Comparison of ENCODE assay signal across 1 cellular context in genomic region chr16:67966549-67967182, GRCh38.
A peak's percentile ranks its signal among the peaks of the same experiment; 100 is the strongest.
TF ChIP-seq lines count a peak whose summit lies in the region.

No MANE protein-coding gene starts in this region.

TF ChIP-seq in HepG2, 621 proteins besides CTCF, POLR2A, EP300 and RAD21 (continued from another document and continues in another):
- no peak for TF ChIP-seq LRRFIP1 (CRISPR knock-in tag; conservative IDR thresholded peaks at IDR 0.05)
- no peak for TF ChIP-seq MAFK (conservative IDR thresholded peaks at IDR 0.05 in 1 of 2, IDR thresholded peaks at IDR 0.05 in 1 of 2; ENCODE audit: low read length in 2 of 2)
- TF ChIP-seq MTA3 (CRISPR knock-in tag; IDR thresholded peaks at IDR 0.05), result no peak
- no peak for TF ChIP-seq SP4 (CRISPR knock-in tag; IDR thresholded peaks at IDR 0.05)
- TF ChIP-seq TRIM24 (CRISPR knock-in tag; IDR thresholded peaks at IDR 0.05), result no peak
- 0 out of 2 replicates have a peak, but pooled peaks have one; percentile 37 for TF ChIP-seq MXD4 (CRISPR knock-in tag; IDR thresholded peaks at IDR 0.05)
- TF ChIP-seq ATF7 (IDR thresholded peaks at IDR 0.05), result no peak
- TF ChIP-seq ATF7 (CRISPR knock-in tag; IDR thresholded peaks at IDR 0.05), result 0 out of 2 replicates have a peak, but pooled peaks have one; percentile 60
- no peak for TF ChIP-seq ZNF589 (CRISPR knock-in tag; conservative IDR thresholded peaks at IDR 0.05)
- no peak for TF ChIP-seq HNF4G (IDR thresholded peaks at IDR 0.05; ENCODE audit: borderline replicate concordance, low read depth, low read length)
- TF ChIP-seq HNF4G (CRISPR knock-in tag; IDR thresholded peaks at IDR 0.05; ENCODE audit: borderline replicate concordance, low read depth), result no peak
- TF ChIP-seq IRF9 (CRISPR knock-in tag; IDR thresholded peaks at IDR 0.05; ENCODE audit: borderline replicate concordance), result no peak
- no peak for TF ChIP-seq SCMH1 (CRISPR knock-in tag; IDR thresholded peaks at IDR 0.05; ENCODE audit: borderline replicate concordance)
- no peak for TF ChIP-seq ZNF777 (CRISPR knock-in tag; IDR thresholded peaks at IDR 0.05)
- TF ChIP-seq, protein P1, sequence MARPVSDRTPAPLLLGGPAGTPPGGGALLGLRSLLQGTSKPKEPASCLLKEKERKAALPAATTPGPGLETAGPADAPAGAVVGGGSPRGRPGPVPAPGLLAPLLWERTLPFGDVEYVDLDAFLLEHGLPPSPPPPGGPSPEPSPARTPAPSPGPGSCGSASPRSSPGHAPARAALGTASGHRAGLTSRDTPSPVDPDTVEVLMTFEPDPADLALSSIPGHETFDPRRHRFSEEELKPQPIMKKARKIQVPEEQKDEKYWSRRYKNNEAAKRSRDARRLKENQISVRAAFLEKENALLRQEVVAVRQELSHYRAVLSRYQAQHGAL (CRISPR knock-in tag; IDR thresholded peaks at IDR 0.05; ENCODE audit: not compliant biosample characterization), result no peak
- TF ChIP-seq RERE (CRISPR knock-in tag; IDR thresholded peaks at IDR 0.05; ENCODE audit: low read depth), result no peak
- TF ChIP-seq TCF7L2 (IDR thresholded peaks at IDR 0.05; ENCODE audit: low read depth, low read length), result no peak
- TF ChIP-seq, protein P2, sequence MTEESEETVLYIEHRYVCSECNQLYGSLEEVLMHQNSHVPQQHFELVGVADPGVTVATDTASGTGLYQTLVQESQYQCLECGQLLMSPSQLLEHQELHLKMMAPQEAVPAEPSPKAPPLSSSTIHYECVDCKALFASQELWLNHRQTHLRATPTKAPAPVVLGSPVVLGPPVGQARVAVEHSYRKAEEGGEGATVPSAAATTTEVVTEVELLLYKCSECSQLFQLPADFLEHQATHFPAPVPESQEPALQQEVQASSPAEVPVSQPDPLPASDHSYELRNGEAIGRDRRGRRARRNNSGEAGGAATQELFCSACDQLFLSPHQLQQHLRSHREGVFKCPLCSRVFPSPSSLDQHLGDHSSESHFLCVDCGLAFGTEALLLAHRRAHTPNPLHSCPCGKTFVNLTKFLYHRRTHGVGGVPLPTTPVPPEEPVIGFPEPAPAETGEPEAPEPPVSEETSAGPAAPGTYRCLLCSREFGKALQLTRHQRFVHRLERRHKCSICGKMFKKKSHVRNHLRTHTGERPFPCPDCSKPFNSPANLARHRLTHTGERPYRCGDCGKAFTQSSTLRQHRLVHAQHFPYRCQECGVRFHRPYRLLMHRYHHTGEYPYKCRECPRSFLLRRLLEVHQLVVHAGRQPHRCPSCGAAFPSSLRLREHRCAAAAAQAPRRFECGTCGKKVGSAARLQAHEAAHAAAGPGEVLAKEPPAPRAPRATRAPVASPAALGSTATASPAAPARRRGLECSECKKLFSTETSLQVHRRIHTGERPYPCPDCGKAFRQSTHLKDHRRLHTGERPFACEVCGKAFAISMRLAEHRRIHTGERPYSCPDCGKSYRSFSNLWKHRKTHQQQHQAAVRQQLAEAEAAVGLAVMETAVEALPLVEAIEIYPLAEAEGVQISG (CRISPR knock-in tag; IDR thresholded peaks at IDR 0.05), result peak; percentile 50; the same call in 1 of the 2 replicates
- no peak; the same call in 1 of the 2 replicates for TF ChIP-seq PHF21A (CRISPR knock-in tag; IDR thresholded peaks at IDR 0.05)
- TF ChIP-seq ARNT2 (CRISPR knock-in tag; IDR thresholded peaks at IDR 0.05; ENCODE audit: low read depth), result no peak
- no peak for TF ChIP-seq ZSCAN22 (CRISPR knock-in tag; IDR thresholded peaks at IDR 0.05)
- TF ChIP-seq, protein P3, sequence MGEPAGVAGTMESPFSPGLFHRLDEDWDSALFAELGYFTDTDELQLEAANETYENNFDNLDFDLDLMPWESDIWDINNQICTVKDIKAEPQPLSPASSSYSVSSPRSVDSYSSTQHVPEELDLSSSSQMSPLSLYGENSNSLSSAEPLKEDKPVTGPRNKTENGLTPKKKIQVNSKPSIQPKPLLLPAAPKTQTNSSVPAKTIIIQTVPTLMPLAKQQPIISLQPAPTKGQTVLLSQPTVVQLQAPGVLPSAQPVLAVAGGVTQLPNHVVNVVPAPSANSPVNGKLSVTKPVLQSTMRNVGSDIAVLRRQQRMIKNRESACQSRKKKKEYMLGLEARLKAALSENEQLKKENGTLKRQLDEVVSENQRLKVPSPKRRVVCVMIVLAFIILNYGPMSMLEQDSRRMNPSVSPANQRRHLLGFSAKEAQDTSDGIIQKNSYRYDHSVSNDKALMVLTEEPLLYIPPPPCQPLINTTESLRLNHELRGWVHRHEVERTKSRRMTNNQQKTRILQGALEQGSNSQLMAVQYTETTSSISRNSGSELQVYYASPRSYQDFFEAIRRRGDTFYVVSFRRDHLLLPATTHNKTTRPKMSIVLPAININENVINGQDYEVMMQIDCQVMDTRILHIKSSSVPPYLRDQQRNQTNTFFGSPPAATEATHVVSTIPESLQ (CRISPR knock-in tag; conservative IDR thresholded peaks at IDR 0.05), result no peak
- peak; percentile 31; the same call in 1 of the 2 replicates for TF ChIP-seq SP5 (CRISPR knock-in tag; IDR thresholded peaks at IDR 0.05; ENCODE audit: borderline replicate concordance, low read depth)
- TF ChIP-seq ZNF891 (CRISPR knock-in tag; IDR thresholded peaks at IDR 0.05), result no peak
- TF ChIP-seq IRF2 (CRISPR knock-in tag; IDR thresholded peaks at IDR 0.05), result no peak
- no peak for TF ChIP-seq CEBPB (IDR thresholded peaks at IDR 0.05; ENCODE audit: borderline replicate concordance, low read depth, low read length)
- TF ChIP-seq SIN3B (IDR thresholded peaks at IDR 0.05; ENCODE audit: low read length), result no peak
- TF ChIP-seq, protein P4, sequence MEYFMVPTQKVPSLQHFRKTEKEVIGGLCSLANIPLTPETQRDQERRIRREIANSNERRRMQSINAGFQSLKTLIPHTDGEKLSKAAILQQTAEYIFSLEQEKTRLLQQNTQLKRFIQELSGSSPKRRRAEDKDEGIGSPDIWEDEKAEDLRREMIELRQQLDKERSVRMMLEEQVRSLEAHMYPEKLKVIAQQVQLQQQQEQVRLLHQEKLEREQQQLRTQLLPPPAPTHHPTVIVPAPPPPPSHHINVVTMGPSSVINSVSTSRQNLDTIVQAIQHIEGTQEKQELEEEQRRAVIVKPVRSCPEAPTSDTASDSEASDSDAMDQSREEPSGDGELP (IDR thresholded peaks at IDR 0.05; ENCODE audit: borderline replicate concordance, low read depth), result no peak
- no peak for TF ChIP-seq ZNF883 (CRISPR knock-in tag; IDR thresholded peaks at IDR 0.05; ENCODE audit: not compliant biosample characterization)
- no peak for TF ChIP-seq PCBP2 (optimal IDR thresholded peaks at IDR 0.05; ENCODE audit: low read depth, low read length, poor library complexity, severe bottlenecking)
- TF ChIP-seq ZNF558 (CRISPR knock-in tag; IDR thresholded peaks at IDR 0.05; ENCODE audit: borderline replicate concordance), result no peak
- TF ChIP-seq EED (CRISPR knock-in tag; IDR thresholded peaks at IDR 0.05), result no peak
- TF ChIP-seq NCOA2 (CRISPR knock-in tag; IDR thresholded peaks at IDR 0.05), result no peak
- TF ChIP-seq ZSCAN25 (CRISPR knock-in tag; IDR thresholded peaks at IDR 0.05), result no peak; the same call in 1 of the 2 replicates
- no peak for TF ChIP-seq ZNF570 (CRISPR knock-in tag; IDR thresholded peaks at IDR 0.05; ENCODE audit: borderline replicate concordance)
- TF ChIP-seq ZFP36L1 (CRISPR knock-in tag; IDR thresholded peaks at IDR 0.05), result no peak
- no peak for TF ChIP-seq YY1 (IDR thresholded peaks at IDR 0.05; ENCODE audit: insufficient read depth, insufficient replicate concordance, low read depth, low read length)
- no peak for TF ChIP-seq FOXK2 (IDR thresholded peaks at IDR 0.05)
- TF ChIP-seq, protein P5, sequence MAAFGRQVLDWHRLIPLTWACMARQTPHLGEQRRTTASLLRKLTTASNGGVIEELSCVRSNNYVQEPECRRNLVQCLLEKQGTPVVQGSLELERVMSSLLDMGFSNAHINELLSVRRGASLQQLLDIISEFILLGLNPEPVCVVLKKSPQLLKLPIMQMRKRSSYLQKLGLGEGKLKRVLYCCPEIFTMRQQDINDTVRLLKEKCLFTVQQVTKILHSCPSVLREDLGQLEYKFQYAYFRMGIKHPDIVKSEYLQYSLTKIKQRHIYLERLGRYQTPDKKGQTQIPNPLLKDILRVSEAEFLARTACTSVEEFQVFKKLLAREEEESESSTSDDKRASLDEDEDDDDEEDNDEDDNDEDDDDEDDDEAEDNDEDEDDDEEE (CRISPR knock-in tag; IDR thresholded peaks at IDR 0.05), result no peak
- no peak for TF ChIP-seq ZNF672 (CRISPR knock-in tag; IDR thresholded peaks at IDR 0.05)
- no peak; the same call in 1 of the 2 replicates for TF ChIP-seq MYNN (CRISPR knock-in tag; IDR thresholded peaks at IDR 0.05; ENCODE audit: low read depth)
- TF ChIP-seq ESRRA (CRISPR knock-in tag; IDR thresholded peaks at IDR 0.05; ENCODE audit: low read depth), result no peak
- no peak for TF ChIP-seq KDM2A (CRISPR knock-in tag; IDR thresholded peaks at IDR 0.05; ENCODE audit: borderline replicate concordance, low read depth)
- TF ChIP-seq ZMAT5 (CRISPR knock-in tag; IDR thresholded peaks at IDR 0.05; ENCODE audit: borderline replicate concordance, low read depth), result no peak
- no peak for TF ChIP-seq ZNF550 (CRISPR knock-in tag; IDR thresholded peaks at IDR 0.05; ENCODE audit: borderline replicate concordance)
- TF ChIP-seq, protein P6, sequence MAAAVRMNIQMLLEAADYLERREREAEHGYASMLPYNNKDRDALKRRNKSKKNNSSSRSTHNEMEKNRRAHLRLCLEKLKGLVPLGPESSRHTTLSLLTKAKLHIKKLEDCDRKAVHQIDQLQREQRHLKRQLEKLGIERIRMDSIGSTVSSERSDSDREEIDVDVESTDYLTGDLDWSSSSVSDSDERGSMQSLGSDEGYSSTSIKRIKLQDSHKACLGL (CRISPR knock-in tag; IDR thresholded peaks at IDR 0.05), result no peak
- TF ChIP-seq HHEX (CRISPR knock-in tag; IDR thresholded peaks at IDR 0.05), result no peak
- peak; percentile 55 for TF ChIP-seq XRCC5 (optimal IDR thresholded peaks at IDR 0.05; ENCODE audit: low read length)
- TF ChIP-seq ZMYM4 (CRISPR knock-in tag; IDR thresholded peaks at IDR 0.05), result no peak
- no peak for TF ChIP-seq RELA (CRISPR knock-in tag; IDR thresholded peaks at IDR 0.05)
- TF ChIP-seq ZNF644 (CRISPR knock-in tag; IDR thresholded peaks at IDR 0.05; ENCODE audit: low read depth), result no peak
